28 cellular contexts compared by ENCODE assay signal in the genomic region with DNA sequence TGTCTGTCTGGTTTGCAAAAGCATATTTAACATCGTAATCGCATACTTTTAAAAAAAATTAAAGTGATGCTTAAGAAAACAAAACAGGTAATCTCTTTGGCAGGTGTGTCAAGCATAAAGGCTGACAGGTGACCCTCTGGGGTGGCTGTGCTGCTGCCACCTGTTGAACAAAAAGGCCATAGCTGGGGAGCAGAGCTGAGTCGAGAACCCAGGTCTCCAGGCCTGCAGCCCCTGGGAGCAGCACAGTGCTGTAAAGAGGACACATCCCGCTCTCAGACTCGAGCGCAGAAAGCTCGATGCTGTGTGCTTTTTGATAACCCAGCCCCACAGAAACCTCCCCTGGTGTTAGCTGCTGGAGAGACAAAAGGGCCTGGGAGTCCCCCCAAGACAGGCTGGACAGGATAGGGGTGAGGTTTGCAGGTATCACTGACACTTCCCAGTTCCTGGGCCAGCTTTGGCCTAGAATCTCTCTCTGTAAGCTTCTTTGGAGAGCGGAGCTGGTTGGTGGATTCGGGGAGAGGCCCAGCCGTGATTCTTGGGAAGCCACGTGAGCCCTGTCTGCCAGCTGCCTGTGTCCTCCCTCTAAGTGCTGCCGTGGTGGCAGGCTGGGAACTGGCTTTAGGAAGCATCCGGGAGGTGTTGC.
DNase-seq lines count a peak whose midpoint lies in the region; ATAC-seq and TF ChIP-seq lines count a peak whose summit lies in the region.
"Had no signal": no experiment of that assay in that cellular context is flagged by ENCODE, and none has a peak within 500 bp of the region (broad histone marks: within the 10 kb centered on the region; RNA-seq: fewer than 3 reads in every experiment).

No MANE protein-coding gene starts in this region.

- intact Hi-C loops in PC-3 (cut with micrococcal nuclease): no loop called here

- H3K27me3 Mint-ChIP-seq in activated T-helper 17 cell treated with anti-CD3 and anti-CD28 coated beads, Interleukin-2, amount 50 U/mL, for 72 hours: no peaks in the 10 kb centered on the region
- H3K27me3 Mint-ChIP-seq: activated T-cell treated with anti-CD3 and anti-CD28 coated beads, Interleukin-2, amount 50 U/mL, for 24 hours; dendritic cell treated with granulocyte-macrophage colony-stimulating factor and Interleukin-4, amounts not matched to agents 40 ng/mL and 50 ng/mL, for 4 days had no signal

- no peaks in the 10 kb centered on the region for H3F3A ChIP-seq in PC-3 (ENCODE audit: low read length, unreplicated experiment)

- BruUV-seq in PC-3 (replicated peaks; lab: Mats Ljungman, UMichigan): no TSS peak

- H3K9me3 ChIP-seq in PC-3 (ENCODE audit: low read length): no peaks in the 10 kb centered on the region
- H3K9me3 ChIP-seq: lower lobe of right lung, pancreas, tibial nerve had no signal

- no peak overlapping the region for H3K9ac ChIP-seq in PC-3 (ENCODE audit: low read length)

- no peaks in the 10 kb centered on the region for H3K4me1 Mint-ChIP-seq in activated T-helper 17 cell treated with anti-CD3 and anti-CD28 coated beads, Interleukin-2, amount 50 U/mL, for 72 hours
- H3K4me1 Mint-ChIP-seq: activated CD4-positive, alpha-beta T cell treated with anti-CD3 and anti-CD28 coated beads, Interleukin-2, amount 10 ng/mL, durations not matched to agents 24 days and 14 days; T-helper 17 cell had no signal

- CTCF ChIA-PET in PC-3 (lab: Charles Lee): no interaction called here

- no peak overlapping the region for H3K4me3 ChIP-seq in PC-3 (ENCODE audit: low read length)
- H3K4me3 ChIP-seq: lower lobe of right lung, pancreas, smooth muscle cell, tibial nerve had no signal

- no peak overlapping the region for H2AFZ ChIP-seq in PC-3 (ENCODE audit: low read length)

- DNase-seq in NCI-H2107 treated with DMSO at 0.1 percent for 48 hours (lab: John Stamatoyannopoulos, UW; ENCODE audit: unreplicated experiment): peak; percentile 28
- no peak for DNase-seq in NCI-H2107 (lab: John Stamatoyannopoulos, UW)
- DNase-seq in HT-29 (ENCODE audit: low spot score): peak; percentile 18
- DNase-seq in PC-3: no peak
- DNase-seq in iPS-NIHi7 (ENCODE audit: extremely low spot score): peak; percentile 48
- no peak for DNase-seq in activated CD8-positive, alpha-beta memory T cell treated with anti-CD3 and anti-CD28 coated beads, Interleukin-2, amount 50 U/mL, for 4 hours
- DNase-seq in hypothalamus (lab: John Stamatoyannopoulos, UW): no peak
- DNase-seq: 8988T; activated CD4-positive, alpha-beta T cell treated with anti-CD3 and anti-CD28 coated beads, Interleukin-2, amount 10 ng/mL, durations not matched to agents 24 days and 14 days; activated gamma-delta T cell treated with Interleukin-2 at 50 U/mL for 16 hours; activated T-cell treated with anti-CD3 and anti-CD28 coated beads, Interleukin-2, amount 50 U/mL, for 24 hours; central memory CD4-positive, alpha-beta T cell; IMR-90; islet precursor cell; lower lobe of right lung; NCI-H1092 treated with DMSO at 0.1 percent for 48 hours; NCI-H2081 treated with DMSO at 0.1 percent for 48 hours; NCI-H446; pancreas; stimulated activated CD4-positive, alpha-beta T cell treated with anti-CD3 and anti-CD28 coated beads, Interleukin-1b, Interleukin-23, amount 100 ng/mL, for 48 hours; T-helper 17 cell had no signal

- H3K27ac Mint-ChIP-seq in activated T-helper 17 cell treated with anti-CD3 and anti-CD28 coated beads, Interleukin-2, amount 50 U/mL, for 72 hours: no peak overlapping the region
- H3K27ac Mint-ChIP-seq: activated CD4-positive, alpha-beta T cell treated with anti-CD3 and anti-CD28 coated beads, Interleukin-2, amount 10 ng/mL, durations not matched to agents 24 days and 14 days; activated T-cell treated with anti-CD3 and anti-CD28 coated beads, Interleukin-2, amount 50 U/mL, for 24 hours; dendritic cell treated with granulocyte-macrophage colony-stimulating factor and Interleukin-4, amounts not matched to agents 40 ng/mL and 50 ng/mL, for 4 days; natural killer cell treated with Interleukin-12 subunit alpha and Interleukin-12 subunit beta and Interleukin-15 and Interleukin-18, amount 100 ng/mL, for 72 hours; T-helper 17 cell had no signal

- POLR2A ChIA-PET in PC-3 (lab: Charles Lee; ENCODE audit: unreplicated experiment): no interaction called here

- H3K27ac ChIP-seq in PC-3 (ENCODE audit: low read length): no peak overlapping the region
- H3K27ac ChIP-seq: lower lobe of right lung, pancreas, tibial nerve had no signal

- H3K9me2 ChIP-seq in PC-3 (replicated peaks; ENCODE audit: low read length): no peaks in the 10 kb centered on the region

- H3K36me3 ChIP-seq in PC-3 (ENCODE audit: low read depth, low read length): no peaks in the 10 kb centered on the region
- H3K36me3 ChIP-seq: lower lobe of right lung, pancreas, tibial nerve had no signal

- no peaks in the 10 kb centered on the region for H3K79me2 ChIP-seq in PC-3 (ENCODE audit: low read length)

- H3K4me3 Mint-ChIP-seq in activated T-helper 17 cell treated with anti-CD3 and anti-CD28 coated beads, Interleukin-2, amount 50 U/mL, for 72 hours: no peak overlapping the region
- H3K4me3 Mint-ChIP-seq: activated CD4-positive, alpha-beta T cell treated with anti-CD3 and anti-CD28 coated beads, Interleukin-2, amount 10 ng/mL, durations not matched to agents 24 days and 14 days; activated T-cell treated with anti-CD3 and anti-CD28 coated beads, Interleukin-2, amount 50 U/mL, for 24 hours; CD14-positive monocyte; dendritic cell treated with granulocyte-macrophage colony-stimulating factor and Interleukin-4, amounts not matched to agents 40 ng/mL and 50 ng/mL, for 4 days; natural killer cell treated with Interleukin-12 subunit alpha and Interleukin-12 subunit beta and Interleukin-15 and Interleukin-18, amount 100 ng/mL, for 72 hours; T-helper 17 cell had no signal

- no peaks in the 10 kb centered on the region for H3K36me3 Mint-ChIP-seq in activated T-helper 17 cell treated with anti-CD3 and anti-CD28 coated beads, Interleukin-2, amount 50 U/mL, for 72 hours (ENCODE audit: low read depth)
- H3K36me3 Mint-ChIP-seq: CD14-positive monocyte; natural killer cell treated with Interleukin-12 subunit alpha and Interleukin-12 subunit beta and Interleukin-15 and Interleukin-18, amount 100 ng/mL, for 72 hours had no signal

- H3K9me3 Mint-ChIP-seq in activated T-helper 17 cell treated with anti-CD3 and anti-CD28 coated beads, Interleukin-2, amount 50 U/mL, for 72 hours: no peaks in the 10 kb centered on the region
- H3K9me3 Mint-ChIP-seq: activated CD4-positive, alpha-beta T cell treated with anti-CD3 and anti-CD28 coated beads, Interleukin-2, amount 10 ng/mL, durations not matched to agents 24 days and 14 days; activated T-cell treated with anti-CD3 and anti-CD28 coated beads, Interleukin-2, amount 50 U/mL, for 24 hours; CD14-positive monocyte; dendritic cell treated with granulocyte-macrophage colony-stimulating factor and Interleukin-4, amounts not matched to agents 40 ng/mL and 50 ng/mL, for 4 days; natural killer cell treated with Interleukin-12 subunit alpha and Interleukin-12 subunit beta and Interleukin-15 and Interleukin-18, amount 100 ng/mL, for 72 hours had no signal

- H3K4me2 ChIP-seq in PC-3 (ENCODE audit: low read length): no peak overlapping the region
- H3K4me2 ChIP-seq: smooth muscle cell had no signal

- 0 out of 2 replicates have a peak, but pooled peaks cover 3% of the 10 kb centered on the region for H3K27me3 ChIP-seq in PC-3 (ENCODE audit: low read length)
- H3K27me3 ChIP-seq: pancreas, tibial nerve had no signal

- TF ChIP-seq CTCF in PC-3 (conservative IDR thresholded peaks at IDR 0.05; ENCODE audit: low read depth, low read length): peak; percentile 23; the same call in 1 of the 2 replicates

- no peak; the same call in 1 of the 2 replicates for ATAC-seq in PC-3
- no peak for ATAC-seq in activated T-helper 17 cell treated with anti-CD3 and anti-CD28 coated beads, Interleukin-2, amount 50 U/mL, for 72 hours (replicated peaks)
- ATAC-seq: lower lobe of right lung; natural killer cell treated with Interleukin-12 subunit alpha and Interleukin-12 subunit beta and Interleukin-15 and Interleukin-18, amount 100 ng/mL, for 72 hours; pancreas; SK-N-SH treated with all-trans-retinoic acid at 6 μM for 48 hours; T-helper 17 cell had no signal

- no peaks in the 10 kb centered on the region for H4K20me1 ChIP-seq in PC-3 (ENCODE audit: low read length)

- H3K4me1 ChIP-seq in PC-3 (ENCODE audit: insufficient read depth, low read length): no peaks in the 10 kb centered on the region
- H3K4me1 ChIP-seq: lower lobe of right lung, tibial nerve had no signal

Comparison
In these comparisons a context has a peak if more than half of its experiments do, and no peak if none do; other contexts are left out.
1. DNase-seq: peak in NCI-H2107 treated with DMSO at 0.1 percent for 48 hours (single experiment), HT-29 (single experiment) and iPS-NIHi7 (single experiment); none in NCI-H2107 (single experiment), PC-3 (single experiment), activated CD8-positive, alpha-beta memory T cell treated with anti-CD3 and anti-CD28 coated beads, Interleukin-2, amount 50 U/mL, for 4 hours (single experiment) and hypothalamus (0 of 51).